26 cellular contexts compared by ENCODE assay signal in the genomic region with DNA sequence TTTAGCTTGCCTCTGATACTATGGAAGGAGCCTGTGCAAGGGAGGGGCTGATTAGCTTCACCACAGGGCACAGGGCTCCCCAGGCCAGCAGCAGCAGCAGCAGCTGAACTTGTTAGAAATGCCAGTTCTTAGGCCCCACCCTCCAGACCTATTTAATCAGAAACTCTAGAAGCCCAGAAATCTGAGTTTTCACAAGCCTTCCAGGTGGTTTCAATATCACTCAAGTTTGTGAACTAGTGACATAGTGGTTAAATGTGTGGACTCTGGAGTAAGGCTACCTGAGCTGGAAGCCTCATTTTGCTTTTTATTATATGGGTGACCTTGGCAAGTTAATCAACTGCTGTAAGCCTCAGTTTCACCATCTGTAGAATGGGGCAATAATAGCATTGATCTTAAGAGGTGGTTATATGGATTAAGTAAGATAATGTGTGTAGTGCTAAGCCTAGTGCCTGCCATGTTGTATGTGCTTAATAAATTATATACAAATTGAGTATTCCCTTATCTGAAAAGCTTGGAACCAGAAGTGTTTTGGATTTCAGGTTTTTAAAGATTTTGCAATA.
A peak's percentile ranks its signal among the peaks of the same experiment; 100 is the strongest.
DNase-seq lines count a peak whose midpoint lies in the region; ATAC-seq, FAIRE-seq and TF ChIP-seq lines count a peak whose summit lies in the region.
"Had no signal": no experiment of that assay in that cellular context is flagged by ENCODE, and none has a peak within 500 bp of the region (broad histone marks: within the 10 kb centered on the region; RNA-seq: fewer than 3 reads in every experiment).

No MANE protein-coding gene starts in this region.

- no peaks in the 10 kb centered on the region for H3K36me3 Mint-ChIP-seq in activated naive CD4-positive, alpha-beta T cell treated with anti-CD3 and anti-CD28 coated beads, Interleukin-2, amount 50 U/mL, for 72 hours
- H3K36me3 Mint-ChIP-seq in activated T-helper 17 cell treated with anti-CD3 and anti-CD28 coated beads, Interleukin-2, amount 50 U/mL, for 72 hours (ENCODE audit: low read depth) = no peaks in the 10 kb centered on the region
- H3K36me3 Mint-ChIP-seq: CD14-positive monocyte; CD4-positive, alpha-beta memory T cell; CD4-positive, CD25-positive, alpha-beta regulatory T cell; CD8-positive, alpha-beta memory T cell had no signal

- DNase-seq in activated naive CD4-positive, alpha-beta T cell treated with anti-CD3 and anti-CD28 coated beads, Interleukin-2, amount 50 U/mL, for 72 hours (ENCODE audit: low spot score in 2 of 2) = no peak
- no peak for DNase-seq in activated naive CD4-positive, alpha-beta T cell treated with anti-CD3 and anti-CD28 coated beads, Interleukin-2, amount 50 U/mL, for 16 hours
- DNase-seq in GM12891 (ENCODE audit: insufficient read length, low spot score) (no peak), left kidney (ENCODE audit: low read depth, low spot score) (peak; percentile 64), NCI-H748 (lab: John Stamatoyannopoulos, UW; ENCODE audit: unreplicated experiment) (no peak)
- DNase-seq: 8988T; ACHN; BE2C; C1 segment of cervical spinal cord; CD4-positive, alpha-beta memory T cell; CD4-positive, CD25-positive, alpha-beta regulatory T cell; CD8-positive, alpha-beta memory T cell; COR-L47; DMS 273 treated with DMSO at 0.1 percent for 48 hours; DMS153; DMS53; DMS79; DND-41; EL; GDM1 had no signal

- peak; percentile 51 for FAIRE-seq in GM12891 (lab: Jason Lieb, UNC)
- FAIRE-seq: A204.1, GM12878, GM19239 had no signal

- peak; percentile 28 to 63 for ATAC-seq in activated naive CD4-positive, alpha-beta T cell treated with anti-CD3 and anti-CD28 coated beads, Interleukin-2, amount 50 U/mL, for 72 hours
- peak; percentile 32 for ATAC-seq in activated T-helper 17 cell treated with anti-CD3 and anti-CD28 coated beads, Interleukin-2, amount 50 U/mL, for 72 hours (replicated peaks)
- ATAC-seq in GM21529 (IDR thresholded peaks at IDR 0.05; ENCODE audit: unreplicated experiment) = no peak
- ATAC-seq: GM12878 had no signal

- no peaks in the 10 kb centered on the region for H3K27me3 Mint-ChIP-seq in activated T-helper 17 cell treated with anti-CD3 and anti-CD28 coated beads, Interleukin-2, amount 50 U/mL, for 72 hours

- no peak for TF ChIP-seq POLR2A in GM12891 (IDR thresholded peaks at IDR 0.05; ENCODE audit: low read depth, low read length)

- H3K9me3 Mint-ChIP-seq in activated naive CD4-positive, alpha-beta T cell treated with anti-CD3 and anti-CD28 coated beads, Interleukin-2, amount 50 U/mL, for 72 hours = no peaks in the 10 kb centered on the region
- no peaks in the 10 kb centered on the region for H3K9me3 Mint-ChIP-seq in activated T-helper 17 cell treated with anti-CD3 and anti-CD28 coated beads, Interleukin-2, amount 50 U/mL, for 72 hours
- H3K9me3 Mint-ChIP-seq: CD4-positive, CD25-positive, alpha-beta regulatory T cell; CD8-positive, alpha-beta memory T cell had no signal

- H3K4me3 Mint-ChIP-seq in activated T-helper 17 cell treated with anti-CD3 and anti-CD28 coated beads, Interleukin-2, amount 50 U/mL, for 72 hours = no peak overlapping the region
- H3K4me3 Mint-ChIP-seq: CD14-positive monocyte; CD4-positive, CD25-positive, alpha-beta regulatory T cell; CD8-positive, alpha-beta memory T cell had no signal

- H3K4me1 Mint-ChIP-seq in activated T-helper 17 cell treated with anti-CD3 and anti-CD28 coated beads, Interleukin-2, amount 50 U/mL, for 72 hours = no peaks in the 10 kb centered on the region
- H3K4me1 Mint-ChIP-seq: CD14-positive monocyte; CD4-positive, alpha-beta memory T cell; CD4-positive, CD25-positive, alpha-beta regulatory T cell; CD8-positive, alpha-beta memory T cell had no signal

- no peak overlapping the region for H3K27ac Mint-ChIP-seq in activated naive CD4-positive, alpha-beta T cell treated with anti-CD3 and anti-CD28 coated beads, Interleukin-2, amount 50 U/mL, for 72 hours
- H3K27ac Mint-ChIP-seq in activated T-helper 17 cell treated with anti-CD3 and anti-CD28 coated beads, Interleukin-2, amount 50 U/mL, for 72 hours = no peak overlapping the region
- H3K27ac Mint-ChIP-seq: CD14-positive monocyte; CD4-positive, alpha-beta memory T cell; CD4-positive, CD25-positive, alpha-beta regulatory T cell; CD8-positive, alpha-beta memory T cell had no signal

TF ChIP-seq in GM12891, 5 proteins besides CTCF, POLR2A, EP300 and RAD21:
- no peak for TF ChIP-seq SPI1 (IDR thresholded peaks at IDR 0.05; ENCODE audit: low read depth, low read length)
- no peak for TF ChIP-seq TAF1 (IDR thresholded peaks at IDR 0.05; ENCODE audit: low read depth, low read length)
- no peak for TF ChIP-seq POU2F2 (IDR thresholded peaks at IDR 0.05; ENCODE audit: low read depth, low read length)
- TF ChIP-seq POLR2AphosphoS5 (IDR thresholded peaks at IDR 0.05; ENCODE audit: low read depth, low read length) = no peak
- TF ChIP-seq PAX5 (IDR thresholded peaks at IDR 0.05; ENCODE audit: insufficient read depth, low read length, severe bottlenecking) = no peak
